ENCODE assay signal across 2 cellular contexts in the genomic region with DNA sequence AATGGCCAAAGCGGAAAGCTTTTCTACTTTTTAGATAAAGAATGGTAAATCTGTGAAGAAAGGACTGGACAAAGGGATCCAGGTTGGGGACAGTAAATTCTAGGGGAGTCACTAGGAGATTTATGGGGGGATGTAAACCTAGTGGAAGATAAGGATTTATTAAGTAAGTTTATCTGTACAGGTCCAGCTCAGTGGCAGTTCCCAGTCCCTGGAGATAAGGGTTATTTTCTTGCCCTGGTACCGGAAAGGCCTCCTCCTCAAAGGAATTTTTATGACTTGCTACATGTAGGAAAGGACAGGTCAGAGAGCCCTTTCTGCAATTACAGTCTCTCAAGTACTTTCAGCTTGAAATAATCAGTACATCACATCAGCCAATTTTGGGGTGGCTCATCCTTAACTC.
TF ChIP-seq lines count a peak whose summit lies in the region.

No MANE protein-coding gene starts in this region.

TF ChIP-seq in HEK293, 187 proteins besides CTCF, POLR2A, EP300 and RAD21 (continued from another document):
- TF ChIP-seq ZNF174 (tag by site-specific recombination; IDR thresholded peaks at IDR 0.05): no peak
- no peak for TF ChIP-seq KLF16 (tag by site-specific recombination; IDR thresholded peaks at IDR 0.05)

TF ChIP-seq in K562, 482 proteins besides CTCF, POLR2A, EP300 and RAD21 (continued from another document and continues in another):
- TF ChIP-seq, protein P1, sequence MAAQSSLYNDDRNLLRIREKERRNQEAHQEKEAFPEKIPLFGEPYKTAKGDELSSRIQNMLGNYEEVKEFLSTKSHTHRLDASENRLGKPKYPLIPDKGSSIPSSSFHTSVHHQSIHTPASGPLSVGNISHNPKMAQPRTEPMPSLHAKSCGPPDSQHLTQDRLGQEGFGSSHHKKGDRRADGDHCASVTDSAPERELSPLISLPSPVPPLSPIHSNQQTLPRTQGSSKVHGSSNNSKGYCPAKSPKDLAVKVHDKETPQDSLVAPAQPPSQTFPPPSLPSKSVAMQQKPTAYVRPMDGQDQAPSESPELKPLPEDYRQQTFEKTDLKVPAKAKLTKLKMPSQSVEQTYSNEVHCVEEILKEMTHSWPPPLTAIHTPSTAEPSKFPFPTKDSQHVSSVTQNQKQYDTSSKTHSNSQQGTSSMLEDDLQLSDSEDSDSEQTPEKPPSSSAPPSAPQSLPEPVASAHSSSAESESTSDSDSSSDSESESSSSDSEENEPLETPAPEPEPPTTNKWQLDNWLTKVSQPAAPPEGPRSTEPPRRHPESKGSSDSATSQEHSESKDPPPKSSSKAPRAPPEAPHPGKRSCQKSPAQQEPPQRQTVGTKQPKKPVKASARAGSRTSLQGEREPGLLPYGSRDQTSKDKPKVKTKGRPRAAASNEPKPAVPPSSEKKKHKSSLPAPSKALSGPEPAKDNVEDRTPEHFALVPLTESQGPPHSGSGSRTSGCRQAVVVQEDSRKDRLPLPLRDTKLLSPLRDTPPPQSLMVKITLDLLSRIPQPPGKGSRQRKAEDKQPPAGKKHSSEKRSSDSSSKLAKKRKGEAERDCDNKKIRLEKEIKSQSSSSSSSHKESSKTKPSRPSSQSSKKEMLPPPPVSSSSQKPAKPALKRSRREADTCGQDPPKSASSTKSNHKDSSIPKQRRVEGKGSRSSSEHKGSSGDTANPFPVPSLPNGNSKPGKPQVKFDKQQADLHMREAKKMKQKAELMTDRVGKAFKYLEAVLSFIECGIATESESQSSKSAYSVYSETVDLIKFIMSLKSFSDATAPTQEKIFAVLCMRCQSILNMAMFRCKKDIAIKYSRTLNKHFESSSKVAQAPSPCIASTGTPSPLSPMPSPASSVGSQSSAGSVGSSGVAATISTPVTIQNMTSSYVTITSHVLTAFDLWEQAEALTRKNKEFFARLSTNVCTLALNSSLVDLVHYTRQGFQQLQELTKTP (IDR thresholded peaks at IDR 0.05; ENCODE audit: low read depth in 1 of 2, partially characterized antibody in 2 of 2): no peak
- TF ChIP-seq CBFA2T3 (IDR thresholded peaks at IDR 0.05) (peak; percentile 81), KDM5B (IDR thresholded peaks at IDR 0.05; ENCODE audit: insufficient replicate concordance, low read depth, low read length) (no peak), TRIM24 (IDR thresholded peaks at IDR 0.05) (peak in 1 of 2 experiments; percentile 30; a peak in 1 of 4 replicates), TCF3 (CRISPR knock-in tag; IDR thresholded peaks at IDR 0.05) (peak; percentile 54), POLR2H (tag; IDR thresholded peaks at IDR 0.05; ENCODE audit: low read depth) (no peak), CBX2 (IDR thresholded peaks at IDR 0.05; ENCODE audit: insufficient read depth, low read length, poor library complexity, severe bottlenecking) (no peak), RBM17 (IDR thresholded peaks at IDR 0.05; ENCODE audit: borderline replicate concordance, low read depth, low read length) (no peak), HDAC8 (tag; IDR thresholded peaks at IDR 0.05) (no peak), ZNF444 (CRISPR knock-in tag; IDR thresholded peaks at IDR 0.05) (no peak), CC2D1A (IDR thresholded peaks at IDR 0.05) (no peak), RBBP5 (IDR thresholded peaks at IDR 0.05; ENCODE audit: borderline replicate concordance, insufficient read depth, low read length, poor library complexity, severe bottlenecking) (no peak), DACH1 (IDR thresholded peaks at IDR 0.05; ENCODE audit: partially characterized antibody) (peak; percentile 79), HES1 (IDR thresholded peaks at IDR 0.05; ENCODE audit: low read depth) (no peak), SRF (CRISPR knock-in tag; IDR thresholded peaks at IDR 0.05) (no peak), CUX1 (CRISPR knock-in tag; IDR thresholded peaks at IDR 0.05) (no peak), NFE2 (IDR thresholded peaks at IDR 0.05; ENCODE audit: low read depth) (0 out of 2 replicates have a peak, but pooled peaks have one; percentile 7), NR2C2 (CRISPR knock-in tag; IDR thresholded peaks at IDR 0.05) (no peak), NR2C2 (tag; IDR thresholded peaks at IDR 0.05) (no peak), ZNF766 (CRISPR knock-in tag; conservative IDR thresholded peaks at IDR 0.05) (no peak), ZNF699 (CRISPR knock-in tag; IDR thresholded peaks at IDR 0.05; ENCODE audit: insufficient replicate concordance) (no peak), HDAC6 (IDR thresholded peaks at IDR 0.05; ENCODE audit: low read depth, low read length) (no peak), ZNF253 (CRISPR knock-in tag; conservative IDR thresholded peaks at IDR 0.05) (no peak), TGIF2 (CRISPR knock-in tag; IDR thresholded peaks at IDR 0.05) (no peak), PBX2 (CRISPR knock-in tag; IDR thresholded peaks at IDR 0.05; ENCODE audit: low read depth) (no peak), PBX2 (tag; conservative IDR thresholded peaks at IDR 0.05; ENCODE audit: low read depth) (peak; percentile 69), UBTF (IDR thresholded peaks at IDR 0.05; ENCODE audit: borderline replicate concordance in 1 of 2, low read depth in 2 of 2, low read length in 2 of 2) (no peak)
- TF ChIP-seq, protein P2, sequence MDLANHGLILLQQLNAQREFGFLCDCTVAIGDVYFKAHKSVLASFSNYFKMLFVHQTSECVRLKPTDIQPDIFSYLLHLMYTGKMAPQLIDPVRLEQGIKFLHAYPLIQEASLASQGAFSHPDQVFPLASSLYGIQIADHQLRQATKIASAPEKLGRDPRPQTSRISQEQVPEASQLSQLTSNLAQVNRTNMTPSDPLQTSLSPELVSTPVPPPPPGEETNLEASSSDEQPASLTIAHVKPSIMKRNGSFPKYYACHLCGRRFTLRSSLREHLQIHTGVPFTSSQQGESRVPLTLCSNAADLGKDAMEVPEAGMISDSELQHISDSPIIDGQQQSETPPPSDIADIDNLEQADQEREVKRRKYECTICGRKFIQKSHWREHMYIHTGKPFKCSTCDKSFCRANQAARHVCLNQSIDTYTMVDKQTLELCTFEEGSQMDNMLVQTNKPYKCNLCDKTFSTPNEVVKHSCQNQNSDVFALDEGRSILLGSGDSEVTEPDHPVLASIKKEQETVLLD (IDR thresholded peaks at IDR 0.05): no peak
- TF ChIP-seq, protein P3, sequence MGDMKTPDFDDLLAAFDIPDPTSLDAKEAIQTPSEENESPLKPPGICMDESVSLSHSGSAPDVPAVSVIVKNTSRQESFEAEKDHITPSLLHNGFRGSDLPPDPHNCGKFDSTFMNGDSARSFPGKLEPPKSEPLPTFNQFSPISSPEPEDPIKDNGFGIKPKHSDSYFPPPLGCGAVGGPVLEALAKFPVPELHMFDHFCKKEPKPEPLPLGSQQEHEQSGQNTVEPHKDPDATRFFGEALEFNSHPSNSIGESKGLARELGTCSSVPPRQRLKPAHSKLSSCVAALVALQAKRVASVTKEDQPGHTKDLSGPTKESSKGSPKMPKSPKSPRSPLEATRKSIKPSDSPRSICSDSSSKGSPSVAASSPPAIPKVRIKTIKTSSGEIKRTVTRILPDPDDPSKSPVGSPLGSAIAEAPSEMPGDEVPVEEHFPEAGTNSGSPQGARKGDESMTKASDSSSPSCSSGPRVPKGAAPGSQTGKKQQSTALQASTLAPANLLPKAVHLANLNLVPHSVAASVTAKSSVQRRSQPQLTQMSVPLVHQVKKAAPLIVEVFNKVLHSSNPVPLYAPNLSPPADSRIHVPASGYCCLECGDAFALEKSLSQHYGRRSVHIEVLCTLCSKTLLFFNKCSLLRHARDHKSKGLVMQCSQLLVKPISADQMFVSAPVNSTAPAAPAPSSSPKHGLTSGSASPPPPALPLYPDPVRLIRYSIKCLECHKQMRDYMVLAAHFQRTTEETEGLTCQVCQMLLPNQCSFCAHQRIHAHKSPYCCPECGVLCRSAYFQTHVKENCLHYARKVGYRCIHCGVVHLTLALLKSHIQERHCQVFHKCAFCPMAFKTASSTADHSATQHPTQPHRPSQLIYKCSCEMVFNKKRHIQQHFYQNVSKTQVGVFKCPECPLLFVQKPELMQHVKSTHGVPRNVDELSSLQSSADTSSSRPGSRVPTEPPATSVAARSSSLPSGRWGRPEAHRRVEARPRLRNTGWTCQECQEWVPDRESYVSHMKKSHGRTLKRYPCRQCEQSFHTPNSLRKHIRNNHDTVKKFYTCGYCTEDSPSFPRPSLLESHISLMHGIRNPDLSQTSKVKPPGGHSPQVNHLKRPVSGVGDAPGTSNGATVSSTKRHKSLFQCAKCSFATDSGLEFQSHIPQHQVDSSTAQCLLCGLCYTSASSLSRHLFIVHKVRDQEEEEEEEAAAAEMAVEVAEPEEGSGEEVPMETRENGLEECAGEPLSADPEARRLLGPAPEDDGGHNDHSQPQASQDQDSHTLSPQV (IDR thresholded peaks at IDR 0.05): no peak
- TF ChIP-seq, protein P4, sequence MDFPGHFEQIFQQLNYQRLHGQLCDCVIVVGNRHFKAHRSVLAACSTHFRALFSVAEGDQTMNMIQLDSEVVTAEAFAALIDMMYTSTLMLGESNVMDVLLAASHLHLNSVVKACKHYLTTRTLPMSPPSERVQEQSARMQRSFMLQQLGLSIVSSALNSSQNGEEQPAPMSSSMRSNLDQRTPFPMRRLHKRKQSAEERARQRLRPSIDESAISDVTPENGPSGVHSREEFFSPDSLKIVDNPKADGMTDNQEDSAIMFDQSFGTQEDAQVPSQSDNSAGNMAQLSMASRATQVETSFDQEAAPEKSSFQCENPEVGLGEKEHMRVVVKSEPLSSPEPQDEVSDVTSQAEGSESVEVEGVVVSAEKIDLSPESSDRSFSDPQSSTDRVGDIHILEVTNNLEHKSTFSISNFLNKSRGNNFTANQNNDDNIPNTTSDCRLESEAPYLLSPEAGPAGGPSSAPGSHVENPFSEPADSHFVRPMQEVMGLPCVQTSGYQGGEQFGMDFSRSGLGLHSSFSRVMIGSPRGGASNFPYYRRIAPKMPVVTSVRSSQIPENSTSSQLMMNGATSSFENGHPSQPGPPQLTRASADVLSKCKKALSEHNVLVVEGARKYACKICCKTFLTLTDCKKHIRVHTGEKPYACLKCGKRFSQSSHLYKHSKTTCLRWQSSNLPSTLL (IDR thresholded peaks at IDR 0.05): no peak
